1 cellular context compared by ENCODE assay signal in the genomic region with DNA sequence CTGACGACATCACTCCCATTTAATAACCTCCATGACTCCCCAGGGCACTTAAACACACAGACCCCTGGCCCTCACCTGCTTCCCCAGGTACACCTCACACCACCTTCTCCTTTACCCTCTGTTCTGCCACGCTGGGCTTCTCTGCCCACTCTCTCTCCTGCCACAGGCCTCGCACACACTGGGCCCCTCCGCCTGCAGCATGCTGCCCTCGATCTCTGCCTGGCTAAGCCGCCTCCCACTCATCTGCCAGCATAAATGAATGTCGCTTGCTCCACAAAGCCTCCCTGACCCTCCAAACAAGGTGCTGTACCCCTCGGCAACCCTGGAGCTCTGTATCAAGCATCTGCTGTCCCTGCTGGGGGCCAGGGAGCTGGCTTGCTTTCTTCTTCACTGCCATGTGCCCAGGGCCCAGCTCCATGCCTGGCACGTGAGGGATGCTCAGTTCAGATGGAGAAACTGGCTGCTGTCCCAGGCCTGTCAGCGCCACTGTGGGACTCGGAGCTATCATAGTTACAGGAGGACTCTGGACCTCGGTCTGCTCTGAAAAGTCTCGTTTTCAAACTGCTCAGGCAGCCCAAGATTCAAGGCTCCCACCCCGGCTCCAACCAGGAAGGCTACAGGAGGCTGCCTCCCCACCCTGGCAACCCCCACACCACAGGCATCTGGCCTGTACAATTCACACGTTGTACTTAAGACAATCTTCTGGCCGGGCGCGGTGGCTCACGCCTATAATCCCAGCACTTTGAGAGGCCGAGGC.
TF ChIP-seq lines count a peak whose summit lies in the region.

No MANE protein-coding gene starts in this region.

TF ChIP-seq in HepG2, 621 proteins besides CTCF, POLR2A, EP300 and RAD21 (continued from another document and continues in another):
- TF ChIP-seq BCLAF1 (IDR thresholded peaks at IDR 0.05) (no peak), MAFG (CRISPR knock-in tag; IDR thresholded peaks at IDR 0.05) (no peak), ZBTB42 (CRISPR knock-in tag; IDR thresholded peaks at IDR 0.05) (no peak), NFE2 (CRISPR knock-in tag; IDR thresholded peaks at IDR 0.05) (no peak), ZSCAN20 (CRISPR knock-in tag; IDR thresholded peaks at IDR 0.05; ENCODE audit: borderline replicate concordance) (no peak), MYC (CRISPR knock-in tag; IDR thresholded peaks at IDR 0.05; ENCODE audit: borderline replicate concordance) (peak; percentile 44), ZFY (CRISPR knock-in tag; IDR thresholded peaks at IDR 0.05) (0 out of 2 replicates have a peak, but pooled peaks have one; percentile 18), ZNF260 (CRISPR knock-in tag; IDR thresholded peaks at IDR 0.05; ENCODE audit: borderline replicate concordance, low read depth) (no peak), PRPF4 (IDR thresholded peaks at IDR 0.05; ENCODE audit: low read depth, low read length, poor library complexity, severe bottlenecking) (no peak), ZNF331 (CRISPR knock-in tag; IDR thresholded peaks at IDR 0.05) (no peak), ARID5B (CRISPR knock-in tag; IDR thresholded peaks at IDR 0.05) (peak; percentile 19; the same call in 1 of the 2 replicates), TAF15 (IDR thresholded peaks at IDR 0.05; ENCODE audit: low read depth, low read length, poor library complexity, severe bottlenecking) (no peak), ZSCAN21 (CRISPR knock-in tag; IDR thresholded peaks at IDR 0.05; ENCODE audit: borderline replicate concordance) (0 out of 2 replicates have a peak, but pooled peaks have one; percentile 57), MEIS1 (CRISPR knock-in tag; IDR thresholded peaks at IDR 0.05; ENCODE audit: borderline replicate concordance) (no peak), U2AF1 (optimal IDR thresholded peaks at IDR 0.05; ENCODE audit: low read depth, low read length) (no peak), FOXO4 (CRISPR knock-in tag; conservative IDR thresholded peaks at IDR 0.05) (no peak), BHLHE40 (IDR thresholded peaks at IDR 0.05; ENCODE audit: low read length) (peak; percentile 91), MEF2D (CRISPR knock-in tag; IDR thresholded peaks at IDR 0.05) (no peak), ZNF513 (CRISPR knock-in tag; conservative IDR thresholded peaks at IDR 0.05) (no peak), FOXC1 (CRISPR knock-in tag; IDR thresholded peaks at IDR 0.05; ENCODE audit: borderline replicate concordance) (0 out of 2 replicates have a peak, but pooled peaks have one; percentile 30), SUZ12 (IDR thresholded peaks at IDR 0.05; ENCODE audit: low read depth, low read length) (no peak), ZNF225 (CRISPR knock-in tag; IDR thresholded peaks at IDR 0.05) (no peak), SAP130 (CRISPR knock-in tag; IDR thresholded peaks at IDR 0.05; ENCODE audit: low read depth) (peak; percentile 24; the same call in 1 of the 2 replicates), TFDP1 (CRISPR knock-in tag; IDR thresholded peaks at IDR 0.05; ENCODE audit: borderline replicate concordance) (0 out of 2 replicates have a peak, but pooled peaks have one; percentile 14), ZFYVE20 (CRISPR knock-in tag; IDR thresholded peaks at IDR 0.05; ENCODE audit: borderline replicate concordance, low read depth) (no peak), GTF2F1 (IDR thresholded peaks at IDR 0.05; ENCODE audit: low read length) (no peak), ZNF136 (CRISPR knock-in tag; IDR thresholded peaks at IDR 0.05; ENCODE audit: low read depth) (no peak), CC2D1A (CRISPR knock-in tag; IDR thresholded peaks at IDR 0.05) (no peak), RXRB (CRISPR knock-in tag; IDR thresholded peaks at IDR 0.05; ENCODE audit: borderline replicate concordance) (no peak), NR2F6 (IDR thresholded peaks at IDR 0.05) (no peak), NR2F6 (CRISPR knock-in tag; IDR thresholded peaks at IDR 0.05) (peak; percentile 11; the same call in 1 of the 2 replicates), TMF1 (CRISPR knock-in tag; IDR thresholded peaks at IDR 0.05; ENCODE audit: low read depth) (no peak), ZSCAN22 (CRISPR knock-in tag; IDR thresholded peaks at IDR 0.05) (no peak), KLF12 (CRISPR knock-in tag; IDR thresholded peaks at IDR 0.05; ENCODE audit: borderline replicate concordance) (no peak), SALL1 (CRISPR knock-in tag; IDR thresholded peaks at IDR 0.05) (peak; percentile 50; the same call in 1 of the 2 replicates), HNF4A (CRISPR knock-in tag; IDR thresholded peaks at IDR 0.05) (peak; percentile 63), NPAS2 (CRISPR knock-in tag; IDR thresholded peaks at IDR 0.05; ENCODE audit: borderline replicate concordance) (no peak), NR0B2 (CRISPR knock-in tag; IDR thresholded peaks at IDR 0.05) (no peak), KDM1A (CRISPR knock-in tag; IDR thresholded peaks at IDR 0.05) (no peak), ZNF670 (CRISPR knock-in tag; IDR thresholded peaks at IDR 0.05; ENCODE audit: borderline replicate concordance) (no peak), ATF1 (CRISPR knock-in tag; IDR thresholded peaks at IDR 0.05) (no peak), GATAD2A (CRISPR knock-in tag; IDR thresholded peaks at IDR 0.05) (0 out of 2 replicates have a peak, but pooled peaks have one; percentile 12), ZNF382 (CRISPR knock-in tag; IDR thresholded peaks at IDR 0.05; ENCODE audit: borderline replicate concordance) (no peak), ZBTB8A (CRISPR knock-in tag; IDR thresholded peaks at IDR 0.05; ENCODE audit: borderline replicate concordance, low read depth) (no peak), ZNF430 (CRISPR knock-in tag; IDR thresholded peaks at IDR 0.05) (no peak)
- TF ChIP-seq, protein P1, sequence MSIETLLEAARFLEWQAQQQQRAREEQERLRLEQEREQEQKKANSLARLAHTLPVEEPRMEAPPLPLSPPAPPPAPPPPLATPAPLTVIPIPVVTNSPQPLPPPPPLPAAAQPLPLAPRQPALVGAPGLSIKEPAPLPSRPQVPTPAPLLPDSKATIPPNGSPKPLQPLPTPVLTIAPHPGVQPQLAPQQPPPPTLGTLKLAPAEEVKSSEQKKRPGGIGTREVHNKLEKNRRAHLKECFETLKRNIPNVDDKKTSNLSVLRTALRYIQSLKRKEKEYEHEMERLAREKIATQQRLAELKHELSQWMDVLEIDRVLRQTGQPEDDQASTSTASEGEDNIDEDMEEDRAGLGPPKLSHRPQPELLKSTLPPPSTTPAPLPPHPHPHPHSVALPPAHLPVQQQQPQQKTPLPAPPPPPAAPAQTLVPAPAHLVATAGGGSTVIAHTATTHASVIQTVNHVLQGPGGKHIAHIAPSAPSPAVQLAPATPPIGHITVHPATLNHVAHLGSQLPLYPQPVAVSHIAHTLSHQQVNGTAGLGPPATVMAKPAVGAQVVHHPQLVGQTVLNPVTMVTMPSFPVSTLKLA (IDR thresholded peaks at IDR 0.05): peak; percentile 68
- TF ChIP-seq, protein P2, sequence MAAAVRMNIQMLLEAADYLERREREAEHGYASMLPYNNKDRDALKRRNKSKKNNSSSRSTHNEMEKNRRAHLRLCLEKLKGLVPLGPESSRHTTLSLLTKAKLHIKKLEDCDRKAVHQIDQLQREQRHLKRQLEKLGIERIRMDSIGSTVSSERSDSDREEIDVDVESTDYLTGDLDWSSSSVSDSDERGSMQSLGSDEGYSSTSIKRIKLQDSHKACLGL (CRISPR knock-in tag; IDR thresholded peaks at IDR 0.05): no peak
- TF ChIP-seq, protein P3, sequence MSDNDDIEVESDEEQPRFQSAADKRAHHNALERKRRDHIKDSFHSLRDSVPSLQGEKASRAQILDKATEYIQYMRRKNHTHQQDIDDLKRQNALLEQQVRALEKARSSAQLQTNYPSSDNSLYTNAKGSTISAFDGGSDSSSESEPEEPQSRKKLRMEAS (IDR thresholded peaks at IDR 0.05): peak; percentile 37; the same call in 1 of the 2 replicates
- TF ChIP-seq, protein P4, sequence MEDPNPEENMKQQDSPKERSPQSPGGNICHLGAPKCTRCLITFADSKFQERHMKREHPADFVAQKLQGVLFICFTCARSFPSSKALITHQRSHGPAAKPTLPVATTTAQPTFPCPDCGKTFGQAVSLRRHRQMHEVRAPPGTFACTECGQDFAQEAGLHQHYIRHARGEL (CRISPR knock-in tag; IDR thresholded peaks at IDR 0.05): no peak
- TF ChIP-seq, protein P5, sequence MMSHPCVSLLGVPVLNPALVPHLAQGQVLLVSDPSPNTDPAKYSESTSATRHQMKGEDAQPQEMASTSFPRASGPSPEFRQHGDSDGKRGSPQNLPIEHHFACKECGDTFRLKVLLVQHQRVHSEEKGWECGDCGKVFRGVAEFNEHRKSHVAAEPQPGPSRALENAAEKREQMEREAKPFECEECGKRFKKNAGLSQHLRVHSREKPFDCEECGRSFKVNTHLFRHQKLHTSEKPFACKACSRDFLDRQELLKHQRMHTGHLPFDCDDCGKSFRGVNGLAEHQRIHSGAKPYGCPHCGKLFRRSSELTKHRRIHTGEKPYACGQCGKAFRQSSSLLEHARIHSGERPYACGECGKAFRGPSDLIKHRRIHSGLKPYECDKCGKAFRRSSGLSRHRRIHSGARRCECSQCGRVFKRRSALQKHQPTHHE (CRISPR knock-in tag; IDR thresholded peaks at IDR 0.05; ENCODE audit: borderline replicate concordance): no peak
